In genomic region chr9:104093647-104094533, GRCh38 we compare ENCODE assay signal across 8 cellular contexts. TPM values are rescaled to one million over a fixed set of nuclear protein-coding genes. Genes with fewer than 3 reads are reported as not detected.
DNase-seq lines count a peak whose midpoint lies in the region; ATAC-seq and TF ChIP-seq lines count a peak whose summit lies in the region.

SMC2 (plus strand) TSS chr9:104094309; CDS start chr9:104095385, 1,076 bp downstream.

- peak within 1 kb of the TSS; percentile 90 to 93 for H3K27ac ChIP-seq in coronary artery

- H3K36me3 Mint-ChIP-seq in activated CD4-positive, alpha-beta T cell treated with anti-CD3 and anti-CD28 coated beads, Interleukin-2, amount 10 ng/mL, durations not matched to agents 24 days and 14 days (ENCODE audit: low read depth) = peaks cover 8% of the 10 kb centered on the region

- no peaks in the 10 kb centered on the region for H3K27me3 ChIP-seq in BE2C

- peak within 1 kb of the TSS; percentile 98 for H3K4me3 Mint-ChIP-seq in activated CD4-positive, alpha-beta T cell treated with anti-CD3 and anti-CD28 coated beads, Interleukin-2, amount 10 ng/mL, durations not matched to agents 24 days and 14 days

- peak within 1 kb of the TSS; percentile 100 for H3K27ac Mint-ChIP-seq in activated CD4-positive, alpha-beta T cell treated with anti-CD3 and anti-CD28 coated beads, Interleukin-2, amount 10 ng/mL, durations not matched to agents 24 days and 14 days

- intact Hi-C loops in activated CD4-positive, alpha-beta T cell treated with anti-CD3 and anti-CD28 coated beads, Interleukin-2, amount 10 ng/mL, durations not matched to agents 24 days and 14 days (cut with micrococcal nuclease) = loop anchor here (1.0 to 10.0 kb wide), 7 partner anchors 17 to 1601 kb away; partner anchors contain the start of genes FKTN, NIPSNAP3A, SLC44A1 and TMEM38B
- intact Hi-C loops in left colon (cut with DNase I, micrococcal nuclease) = no loop called here

- peaks cover 34% of the 10 kb centered on the region for H3K4me1 Mint-ChIP-seq in activated CD4-positive, alpha-beta T cell treated with anti-CD3 and anti-CD28 coated beads, Interleukin-2, amount 10 ng/mL, durations not matched to agents 24 days and 14 days

- H3K36me3 ChIP-seq in BE2C = no peaks in the 10 kb centered on the region

- H3K4me1 ChIP-seq in BE2C = no peaks in the 10 kb centered on the region

- DNase-seq in BE2C = peak; percentile 93
- DNase-seq in GM19240 (ENCODE audit: insufficient read length, low spot score) = peak; percentile 55
- DNase-seq in NCI-H526 (lab: John Stamatoyannopoulos, UW) = peak; percentile 81 to 91
- peak; percentile 98 for DNase-seq in activated CD4-positive, alpha-beta T cell treated with anti-CD3 and anti-CD28 coated beads, Interleukin-2, amount 10 ng/mL, durations not matched to agents 24 days and 14 days
- peak; percentile 94 for DNase-seq in coronary artery (ENCODE audit: low spot score)
- peak; percentile 92 to 98 for DNase-seq in left colon
- DNase-seq in stimulated activated CD4-positive, alpha-beta T cell treated with anti-CD3 and anti-CD28 coated beads, Interleukin-1b, Interleukin-23, amount 100 ng/mL, for 48 hours = peak; percentile 92

- no peak for TF ChIP-seq CTCF in BE2C (IDR thresholded peaks at IDR 0.05; ENCODE audit: low read depth, low read length)
- no peak for TF ChIP-seq CTCF in coronary artery (IDR thresholded peaks at IDR 0.05)

- H3K9me3 Mint-ChIP-seq in activated CD4-positive, alpha-beta T cell treated with anti-CD3 and anti-CD28 coated beads, Interleukin-2, amount 10 ng/mL, durations not matched to agents 24 days and 14 days = no peaks in the 10 kb centered on the region

- H3K27me3 Mint-ChIP-seq in activated CD4-positive, alpha-beta T cell treated with anti-CD3 and anti-CD28 coated beads, Interleukin-2, amount 10 ng/mL, durations not matched to agents 24 days and 14 days = no peaks in the 10 kb centered on the region

- ATAC-seq in HG03460 (IDR thresholded peaks at IDR 0.05; ENCODE audit: unreplicated experiment) (peak; percentile 85), left colon (peak; percentile 89)

- H3K4me3 ChIP-seq in BE2C (ENCODE audit: low read depth, low read length) (peak within 1 kb of the TSS; percentile 76), coronary artery (peak within 1 kb of the TSS; percentile 84)

- H3K9me3 ChIP-seq in BE2C = no peaks in the 10 kb centered on the region

RNA-seq across cellular contexts. Expression of gene SMC2, which starts in this region (rescaled TPM):
- polyA plus RNA-seq in BE2C (2012; ENCODE audit: insufficient read depth, insufficient read length, low read depth) = 5.7 TPM
- 57.2 and 60.8 TPM in 2 replicates for total RNA-seq in activated CD4-positive, alpha-beta T cell treated with anti-CD3 and anti-CD28 coated beads, Interleukin-2, amount 10 ng/mL, durations not matched to agents 24 days and 14 days
- 10 to 100 TPM in 1 of 2 donors, 1 to 10 TPM in 1; 8.9 to 10.0 TPM for total RNA-seq in left colon

Comparison
In these comparisons a context has a peak if more than half of its experiments do, and no peak if none do; other contexts are left out.
1. Peak in every context shown above with its lines: DNase-seq, ATAC-seq, H3K4me3 ChIP-seq and H3K27ac ChIP-seq.